In the genomic region with DNA sequence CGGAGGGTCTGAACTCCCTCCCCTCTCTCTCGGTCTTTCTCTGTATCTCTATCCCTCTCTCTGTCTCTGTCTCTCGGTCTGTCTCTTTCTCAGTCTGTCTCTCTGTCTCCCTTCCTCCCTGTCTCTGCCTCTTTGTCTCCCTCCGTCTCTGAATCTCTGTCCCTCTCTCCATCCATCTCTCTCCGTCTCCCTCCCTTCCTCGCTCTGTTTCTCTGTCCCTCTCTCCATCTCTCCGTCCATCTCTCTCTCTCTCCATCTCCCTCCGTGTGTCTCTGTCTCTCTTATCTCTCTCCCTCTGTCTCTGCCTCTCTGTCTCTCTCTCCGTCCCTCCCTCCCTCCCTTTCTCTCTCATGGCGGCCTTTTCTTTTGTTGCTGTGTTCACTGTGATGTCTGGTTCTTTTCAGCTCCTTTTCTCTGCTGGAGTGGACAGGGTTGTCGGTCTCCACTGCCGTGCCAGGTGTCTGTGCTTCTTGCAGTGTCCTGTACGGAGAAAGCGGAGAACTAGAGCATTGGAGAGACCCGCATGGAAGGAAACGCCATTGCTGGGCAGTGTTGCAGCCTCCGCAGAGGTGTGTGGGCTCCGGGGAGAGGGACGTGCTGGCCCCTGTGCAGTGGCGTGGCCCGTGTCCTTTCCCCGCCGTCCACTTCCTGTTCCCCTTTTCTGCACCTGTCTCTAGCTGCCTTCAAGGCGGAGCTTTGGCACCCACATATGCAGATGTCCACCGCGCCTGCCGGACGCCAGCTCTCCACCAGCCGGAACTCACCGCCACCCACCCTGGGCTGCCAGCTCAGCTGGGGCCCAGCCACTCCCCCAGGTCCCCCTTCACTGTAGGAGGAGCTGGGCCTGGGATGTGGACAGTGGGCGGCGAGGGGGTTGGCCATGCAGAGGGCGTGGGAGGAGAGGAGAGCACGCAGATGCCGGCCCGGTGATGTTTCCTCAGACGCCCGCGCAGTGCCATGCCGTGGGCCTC, we compare ENCODE assay signal across 8 cellular contexts.
DNase-seq lines count a peak whose midpoint lies in the region; ATAC-seq and TF ChIP-seq lines count a peak whose summit lies in the region.

No MANE protein-coding gene starts in this region.

- H3K4me3 Mint-ChIP-seq in activated CD8-positive, alpha-beta memory T cell treated with anti-CD3 and anti-CD28 coated beads, Interleukin-2, amount 10 ng/mL, durations not matched to agents 7 days and 5 days: no peak overlapping the region

- peaks cover 3 to 9% of the 10 kb centered on the region in 2 donors for H3K36me3 ChIP-seq in stomach smooth muscle (ENCODE audit: control insufficient read depth in 2 of 2, insufficient read depth in 2 of 2, low read length in 2 of 2)
- peaks cover 0 to 11% (median 0%) of the 10 kb centered on the region in 3 donors for H3K36me3 ChIP-seq in esophagus squamous epithelium

- H3K27ac ChIP-seq in stomach smooth muscle (ENCODE audit: low read length) (peak overlapping the region; percentile 93), esophagus squamous epithelium (peak overlapping the region in 2 of 4 donors; percentile 88 to 92)

- no peaks in the 10 kb centered on the region for H3K9me3 Mint-ChIP-seq in activated CD8-positive, alpha-beta memory T cell treated with anti-CD3 and anti-CD28 coated beads, Interleukin-2, amount 10 ng/mL, durations not matched to agents 7 days and 5 days (ENCODE audit: low read depth)

- TF ChIP-seq CTCF in esophagus squamous epithelium (IDR thresholded peaks at IDR 0.05): no peak

- intact Hi-C loops in left cardiac atrium (cut with DNase I): loop anchor here in 1 of 2 donors (5.0 kb wide), 2 partner anchors 52 to 117 kb away; no protein-coding TSS in a partner anchor
- intact Hi-C loops in esophagus squamous epithelium (cut with DNase I): no loop called here

- H3K27ac Mint-ChIP-seq in activated CD8-positive, alpha-beta memory T cell treated with anti-CD3 and anti-CD28 coated beads, Interleukin-2, amount 10 ng/mL, durations not matched to agents 7 days and 5 days: no peak overlapping the region

- H3K36me3 Mint-ChIP-seq in activated CD8-positive, alpha-beta memory T cell treated with anti-CD3 and anti-CD28 coated beads, Interleukin-2, amount 10 ng/mL, durations not matched to agents 7 days and 5 days: no peaks in the 10 kb centered on the region

- H3K9ac ChIP-seq in stomach smooth muscle (ENCODE audit: low read length in 2 of 2): peak overlapping the region in 1 of 2 donors; percentile 68

- H3K9me3 ChIP-seq in stomach smooth muscle (ENCODE audit: control insufficient read depth in 2 of 2, low read length in 2 of 2) (no peaks in the 10 kb centered on the region), esophagus squamous epithelium (no peaks in the 10 kb centered on the region)

- peak; percentile 40 for DNase-seq in activated CD8-positive, alpha-beta memory T cell treated with anti-CD3 and anti-CD28 coated beads, Interleukin-2, amount 50 U/mL, for 48 hours
- no peak for DNase-seq in activated CD8-positive, alpha-beta memory T cell treated with anti-CD3 and anti-CD28 coated beads, Interleukin-2, amount 10 ng/mL, durations not matched to agents 7 days and 5 days
- DNase-seq in left cardiac atrium: peak; percentile 22
- DNase-seq in esophagus squamous epithelium (lab: John Stamatoyannopoulos, UW): no peak

- ATAC-seq in activated CD8-positive, alpha-beta memory T cell treated with anti-CD3 and anti-CD28 coated beads, Interleukin-2, amount 10 ng/mL, durations not matched to agents 7 days and 5 days: no peak
- ATAC-seq in HG03439 (IDR thresholded peaks at IDR 0.05; ENCODE audit: unreplicated experiment) (peak; percentile 59), left cardiac atrium (no peak), GM18873 (IDR thresholded peaks at IDR 0.05; ENCODE audit: low FRiP score, unreplicated experiment) (no peak), GM21423 (IDR thresholded peaks at IDR 0.05; ENCODE audit: unreplicated experiment) (no peak)

- H3K4me1 Mint-ChIP-seq in activated CD8-positive, alpha-beta memory T cell treated with anti-CD3 and anti-CD28 coated beads, Interleukin-2, amount 10 ng/mL, durations not matched to agents 7 days and 5 days: peaks cover 11% of the 10 kb centered on the region

- CTCF ChIA-PET in activated CD8-positive, alpha-beta memory T cell treated with anti-CD3 and anti-CD28 coated beads, Interleukin-2, amount 10 ng/mL, durations not matched to agents 7 days and 5 days (lab: Charles Lee): no interaction called here

- no peaks in the 10 kb centered on the region for H3K27me3 Mint-ChIP-seq in activated CD8-positive, alpha-beta memory T cell treated with anti-CD3 and anti-CD28 coated beads, Interleukin-2, amount 10 ng/mL, durations not matched to agents 7 days and 5 days

- WGBS in esophagus squamous epithelium, 2 donors: 71 to 85% methylated on average over 14 to 20 of the region's 40 CpGs

- no peaks in the 10 kb centered on the region for H3K27me3 ChIP-seq in stomach smooth muscle (ENCODE audit: control insufficient read depth in 1 of 2, insufficient read depth in 2 of 2, low read length in 2 of 2)
- peaks cover 0 to 12% (median 0%) of the 10 kb centered on the region in 4 donors for H3K27me3 ChIP-seq in esophagus squamous epithelium

- no peak for TF ChIP-seq POLR2A in esophagus squamous epithelium (IDR thresholded peaks at IDR 0.05)

- H3K4me3 ChIP-seq in stomach smooth muscle (ENCODE audit: low read length in 2 of 2) (no peak overlapping the region), esophagus squamous epithelium (no peak overlapping the region)

- H3K4me1 ChIP-seq in stomach smooth muscle (ENCODE audit: control insufficient read depth, insufficient read depth, low read length) (peaks cover 27% of the 10 kb centered on the region), esophagus squamous epithelium (peaks cover 17 to 32% (median 18%) of the 10 kb centered on the region in 3 donors)

Comparison
In these comparisons a context has a peak if more than half of its experiments do, and no peak if none do; other contexts are left out.
1. DNase-seq: peak in activated CD8-positive, alpha-beta memory T cell treated with anti-CD3 and anti-CD28 coated beads, Interleukin-2, amount 50 U/mL, for 48 hours (single experiment) and left cardiac atrium (single experiment); none in activated CD8-positive, alpha-beta memory T cell treated with anti-CD3 and anti-CD28 coated beads, Interleukin-2, amount 10 ng/mL, durations not matched to agents 7 days and 5 days (single experiment) and esophagus squamous epithelium (single experiment).